ENCODE assay signal across 8 cellular contexts in genomic region chr11:35158371-35159081, GRCh38.
DNase-seq lines count a peak whose midpoint lies in the region; ATAC-seq and TF ChIP-seq lines count a peak whose summit lies in the region.

No MANE protein-coding gene starts in this region.

- no peaks in the 10 kb centered on the region for H3K9me2 ChIP-seq in Loucy (replicated peaks; ENCODE audit: low read depth, low read length)

- no peak for TF ChIP-seq CTCF in Loucy (conservative IDR thresholded peaks at IDR 0.05; ENCODE audit: low read length)

- peaks cover 90% of the 10 kb centered on the region for H4K20me1 ChIP-seq in Loucy (ENCODE audit: insufficient read depth, low read length, poor library complexity, severe bottlenecking)

- peaks cover 24% of the 10 kb centered on the region for H3K36me3 ChIP-seq in ACC112 (ENCODE audit: insufficient read depth, low read length)
- H3K36me3 ChIP-seq in Loucy (ENCODE audit: insufficient read depth, low read length) = 0 out of 2 replicates have a peak, but pooled peaks cover 5% of the 10 kb centered on the region
- H3K36me3 ChIP-seq in effector memory CD4-positive, alpha-beta T cell (ENCODE audit: control insufficient read depth, insufficient read depth, low read length) = peaks cover 29% of the 10 kb centered on the region
- H3K36me3 ChIP-seq in mucosa of stomach (ENCODE audit: control insufficient read depth, insufficient read depth, low read length) = no peaks in the 10 kb centered on the region

- H3K4me2 ChIP-seq in Loucy (ENCODE audit: low read depth, low read length, poor library complexity, severe bottlenecking) = peak overlapping the region; percentile 4

- H3K9ac ChIP-seq in Loucy (ENCODE audit: low read depth, low read length, poor library complexity, severe bottlenecking) = no peak overlapping the region
- H3K9ac ChIP-seq in mucosa of stomach (ENCODE audit: low read length) = no peak overlapping the region

- H3K27me3 ChIP-seq in ACC112 (ENCODE audit: insufficient read depth, low read length) = no peaks in the 10 kb centered on the region
- no peaks in the 10 kb centered on the region for H3K27me3 ChIP-seq in Loucy (ENCODE audit: insufficient read depth, low read length, poor library complexity, severe bottlenecking)
- H3K27me3 ChIP-seq in effector memory CD4-positive, alpha-beta T cell (replicated peaks; ENCODE audit: control insufficient read depth, insufficient read depth, low read length, poor library complexity, severe bottlenecking) = no peaks in the 10 kb centered on the region
- no peaks in the 10 kb centered on the region for H3K27me3 ChIP-seq in mucosa of stomach (ENCODE audit: control insufficient read depth, insufficient read depth, low read length)

- peak overlapping the region; percentile 38 for H3K27ac ChIP-seq in ACC112 (ENCODE audit: low read depth, low read length)
- H3K27ac ChIP-seq in effector memory CD4-positive, alpha-beta T cell (ENCODE audit: insufficient read depth, low read length, poor library complexity, severe bottlenecking) = peak overlapping the region; percentile 99

- in situ Hi-C loops in KBM-7 (cut with MboI; ENCODE audit: low pct_unique_long_range_greater_than_20kb, low sequenced_read_pairs) = no loop called here

- H3K79me2 ChIP-seq in ACC112 (ENCODE audit: control insufficient read depth, insufficient read depth, low read length, unreplicated experiment) (peaks cover 99% of the 10 kb centered on the region), Loucy (ENCODE audit: insufficient read depth, low read length) (peaks cover 100% of the 10 kb centered on the region)

- no peak for DNase-seq in effector memory CD4-positive, alpha-beta T cell
- DNase-seq in T-helper 9 cell (no peak), KBM-7 (no peak)

- H3K4me1 ChIP-seq in ACC112 (ENCODE audit: control insufficient read depth, insufficient read depth, low read length, unreplicated experiment) (peaks cover 64% of the 10 kb centered on the region), Loucy (ENCODE audit: insufficient read depth, low read length, poor library complexity, severe bottlenecking) (peaks cover 87% of the 10 kb centered on the region), mucosa of stomach (ENCODE audit: control insufficient read depth, insufficient read depth, low read length) (peaks cover 28% of the 10 kb centered on the region)
- H3K4me1 ChIP-seq in effector memory CD4-positive, alpha-beta T cell (ENCODE audit: control insufficient read depth, insufficient read depth, low read length, poor library complexity, severe bottlenecking) = peaks cover 92% of the 10 kb centered on the region

- H3F3A ChIP-seq in Loucy (ENCODE audit: low read depth) = no peaks in the 10 kb centered on the region

- H3K4me3 ChIP-seq in ACC112 (ENCODE audit: low read depth, low read length) (no peak overlapping the region), Loucy (ENCODE audit: low read length, poor library complexity, severe bottlenecking) (no peak overlapping the region), mucosa of stomach (ENCODE audit: low read length) (peak overlapping the region; percentile 3)
- no peak overlapping the region for H3K4me3 ChIP-seq in effector memory CD4-positive, alpha-beta T cell (ENCODE audit: insufficient read depth, low read depth, low read length, poor library complexity, severe bottlenecking)

- H2AFZ ChIP-seq in ACC112 (ENCODE audit: low read length, unreplicated experiment) (no peak overlapping the region), Loucy (ENCODE audit: low read length) (no peak overlapping the region)

- ATAC-seq in GM18907 (IDR thresholded peaks at IDR 0.05; ENCODE audit: unreplicated experiment) (no peak), HG02759 (IDR thresholded peaks at IDR 0.05; ENCODE audit: unreplicated experiment) (no peak)

- H3K9me3 ChIP-seq in Loucy (ENCODE audit: insufficient read depth, low read depth, low read length) (no peaks in the 10 kb centered on the region), mucosa of stomach (ENCODE audit: control insufficient read depth, low read length) (no peaks in the 10 kb centered on the region)
- no peaks in the 10 kb centered on the region for H3K9me3 ChIP-seq in effector memory CD4-positive, alpha-beta T cell (ENCODE audit: control insufficient read depth, low read length)
